ENCODE assay signal across 15 cellular contexts in the genomic region with DNA sequence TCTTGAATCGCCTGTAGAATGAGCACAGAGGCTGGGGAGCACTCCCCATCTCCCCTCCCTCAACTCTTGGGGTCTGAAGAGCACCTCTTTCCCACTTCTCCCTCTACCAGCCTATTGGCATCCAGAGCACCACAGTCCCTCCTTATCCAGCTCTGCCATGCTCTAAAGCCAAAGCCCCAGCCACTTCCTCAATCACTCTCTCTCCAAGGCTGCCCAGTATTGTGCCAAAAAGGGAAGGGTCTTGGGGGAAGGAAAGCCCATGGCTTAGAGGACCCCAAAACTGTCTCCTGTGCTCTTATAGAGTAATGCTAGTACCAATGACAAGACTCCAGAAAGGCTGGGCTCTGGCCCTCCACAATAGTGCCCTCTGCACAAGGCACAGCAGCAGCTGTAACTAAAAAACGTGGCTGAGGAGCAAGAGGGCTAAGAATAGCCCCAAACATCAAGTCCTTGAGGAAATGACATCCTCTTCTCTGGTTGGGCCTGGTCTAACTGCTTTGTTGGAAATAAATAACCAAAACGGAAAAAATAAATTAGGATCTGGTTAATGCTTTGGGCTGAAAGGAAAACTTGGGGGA. TPM values are rescaled to one million over a fixed set of nuclear protein-coding genes. Genes with fewer than 3 reads are reported as not detected.
DNase-seq lines count a peak whose midpoint lies in the region; ATAC-seq and TF ChIP-seq lines count a peak whose summit lies in the region.
"Had no signal": no experiment of that assay in that cellular context is flagged by ENCODE, and none has a peak within 500 bp of the region (broad histone marks: within the 10 kb centered on the region; RNA-seq: fewer than 3 reads in every experiment).

No MANE protein-coding gene starts in this region.

- H3K4me1 ChIP-seq in heart right ventricle (peaks cover 3 to 47% (median 31%) of the 10 kb centered on the region in 9 donors), lower lobe of right lung (peaks cover 37% of the 10 kb centered on the region), upper lobe of right lung (peaks cover 22% of the 10 kb centered on the region), H9 (ENCODE audit: insufficient read depth, low read length) (no peaks in the 10 kb centered on the region)

- H3K9me3 ChIP-seq in heart right ventricle (no peaks in the 10 kb centered on the region), lower lobe of right lung (no peaks in the 10 kb centered on the region), upper lobe of right lung (no peaks in the 10 kb centered on the region), H9 (ENCODE audit: control insufficient read depth, low read depth, low read length) (no peaks in the 10 kb centered on the region)
- H3K9me3 ChIP-seq: SK-N-SH had no signal

- peak overlapping the region; percentile 65 for H3K27ac Mint-ChIP-seq in activated CD8-positive, alpha-beta T cell treated with anti-CD3 and anti-CD28 coated beads, Interleukin-2, amount 10 ng/mL, durations not matched to agents 7 days and 5 days
- no peak overlapping the region; a peak in 1 of 7 replicates for H3K27ac Mint-ChIP-seq in H9

- no peaks in the 10 kb centered on the region for H3K27me3 Mint-ChIP-seq in activated CD8-positive, alpha-beta T cell treated with anti-CD3 and anti-CD28 coated beads, Interleukin-2, amount 10 ng/mL, durations not matched to agents 7 days and 5 days (ENCODE audit: low read depth)
- peaks cover 4% of the 10 kb centered on the region for H3K27me3 Mint-ChIP-seq in H9 (ENCODE audit: low read depth)

- no peak overlapping the region for H2AFZ ChIP-seq in H9 (ENCODE audit: low read length)

- H3K4me3 Mint-ChIP-seq in activated CD8-positive, alpha-beta T cell treated with anti-CD3 and anti-CD28 coated beads, Interleukin-2, amount 10 ng/mL, durations not matched to agents 7 days and 5 days: no peak overlapping the region
- 0 out of 5 replicates have a peak overlapping the region, but pooled peaks of 1 of the 2 experiments have one; percentile 41 for H3K4me3 Mint-ChIP-seq in H9

- H3K27ac ChIP-seq in heart right ventricle (peak overlapping the region in 9 of 10 donors; percentile 29 to 74 (median 54)), lower lobe of right lung (peak overlapping the region; percentile 13), upper lobe of right lung (peak overlapping the region; percentile 28), H9 (ENCODE audit: insufficient read length, low read depth, low read length) (no peak overlapping the region)
- H3K27ac ChIP-seq: C4-2B, foreskin keratinocyte had no signal

- CTCF ChIA-PET in activated CD8-positive, alpha-beta T cell treated with anti-CD3 and anti-CD28 coated beads, Interleukin-2, amount 10 ng/mL, durations not matched to agents 7 days and 5 days (lab: Charles Lee): interaction anchor here (0.9 to 5.9 kb wide), 6 partner anchors 20 to 182 kb away, joined by 4 to 32 read pairs (median 5); partner anchors contain the start of genes DENND4B and RAB13

- no peaks in the 10 kb centered on the region for H3K23me2 ChIP-seq in H9 (ENCODE audit: insufficient read length, low read depth, low read length, poor library complexity, severe bottlenecking)

- intact Hi-C loops in heart right ventricle (cut with DNase I) (loop anchor here in 1 of 10 donors (5.0 kb wide), 1 partner anchor 179 kb away; no protein-coding TSS in a partner anchor), Right ventricle myocardium superior (cut with DNase I) (no loop called here), lower lobe of right lung (cut with DNase I) (no loop called here), upper lobe of right lung (cut with DNase I) (no loop called here)

- H3K36me3 ChIP-seq in heart right ventricle: peaks cover 0 to 36% (median 9%) of the 10 kb centered on the region in 9 donors
- H3K36me3 ChIP-seq in lower lobe of right lung: peaks cover 22% of the 10 kb centered on the region
- peaks cover 13% of the 10 kb centered on the region for H3K36me3 ChIP-seq in upper lobe of right lung

- H3K79me1 ChIP-seq in H9 (ENCODE audit: insufficient read depth, low read depth, low read length, poor library complexity, severe bottlenecking): no peaks in the 10 kb centered on the region

- H3T11ph ChIP-seq in H9 (ENCODE audit: low read length): no peak overlapping the region

- peaks cover 54% of the 10 kb centered on the region for H3K4me1 Mint-ChIP-seq in activated CD8-positive, alpha-beta T cell treated with anti-CD3 and anti-CD28 coated beads, Interleukin-2, amount 10 ng/mL, durations not matched to agents 7 days and 5 days (ENCODE audit: low read depth)
- H3K4me1 Mint-ChIP-seq in H9: peaks cover 9 to 11% of the 10 kb centered on the region in 2 experiments; a peak in 3 of 4 replicates

- H3K79me2 ChIP-seq in H9 (ENCODE audit: insufficient read depth, low read length): no peaks in the 10 kb centered on the region

- no peak overlapping the region for H3K18ac ChIP-seq in H9 (ENCODE audit: insufficient read length, low read depth, low read length)

- H2AK5ac ChIP-seq in H9 (ENCODE audit: insufficient read length, low read length): no peak overlapping the region

- TF ChIP-seq CTCF in heart right ventricle (IDR thresholded peaks at IDR 0.05) (no peak), lower lobe of right lung (IDR thresholded peaks at IDR 0.05) (no peak), upper lobe of right lung (IDR thresholded peaks at IDR 0.05) (no peak), H9 (conservative IDR thresholded peaks at IDR 0.05) (no peak)

- H4K20me1 ChIP-seq in H9 (ENCODE audit: control insufficient read depth, insufficient read depth, insufficient read length): no peaks in the 10 kb centered on the region

- H3K14ac ChIP-seq in H9 (ENCODE audit: insufficient read depth, low read length): no peak overlapping the region

- H3K9me3 Mint-ChIP-seq in activated CD8-positive, alpha-beta T cell treated with anti-CD3 and anti-CD28 coated beads, Interleukin-2, amount 10 ng/mL, durations not matched to agents 7 days and 5 days (ENCODE audit: insufficient read depth): no peaks in the 10 kb centered on the region
- no peaks in the 10 kb centered on the region for H3K9me3 Mint-ChIP-seq in H9

- no peak overlapping the region for H2BK120ac ChIP-seq in H9 (ENCODE audit: low read depth, low read length, poor library complexity, severe bottlenecking)

- POLR2A ChIA-PET in activated CD8-positive, alpha-beta T cell treated with anti-CD3 and anti-CD28 coated beads, Interleukin-2, amount 10 ng/mL, durations not matched to agents 7 days and 5 days (lab: Charles Lee): interaction anchor here (0.6 to 1.0 kb wide), 2 partner anchors 80 to 142 kb away, joined by 3 read pairs; no protein-coding TSS in a partner anchor

- H3K23ac ChIP-seq in H9 (ENCODE audit: insufficient read length, low read depth, low read length): no peak overlapping the region

- no peak for DNase-seq in heart right ventricle
- no peak for DNase-seq in Right ventricle myocardium superior
- no peak for DNase-seq in activated CD8-positive, alpha-beta T cell treated with anti-CD3 and anti-CD28 coated beads, Interleukin-2, amount 10 ng/mL, durations not matched to agents 7 days and 5 days
- DNase-seq in lower lobe of right lung: no peak
- DNase-seq in upper lobe of right lung: no peak
- DNase-seq in activated effector memory CD4-positive, alpha-beta T cell treated with Interleukin-2 at 50 U/mL for 16 hours: no peak
- DNase-seq in H9: no peak
- DNase-seq: effector CD4-positive, alpha-beta T cell; foreskin keratinocyte; H7; NCI-H2171 treated with DMSO at 0.1 percent for 48 hours; SK-N-SH had no signal

- no peak overlapping the region for H3K4me3 ChIP-seq in heart right ventricle
- no peak overlapping the region for H3K4me3 ChIP-seq in lower lobe of right lung
- no peak overlapping the region for H3K4me3 ChIP-seq in upper lobe of right lung

- no peak overlapping the region for H3K56ac ChIP-seq in H9 (ENCODE audit: insufficient read length, low read depth, low read length)

- no peak overlapping the region for H2BK15ac ChIP-seq in H9 (ENCODE audit: low read depth, low read length)

- no peak overlapping the region for H3K9ac ChIP-seq in H9 (ENCODE audit: extremely low read depth, insufficient read length, low read length)
- H3K9ac ChIP-seq: SK-N-SH had no signal

- H3K27me3 ChIP-seq in heart right ventricle (no peaks in the 10 kb centered on the region), lower lobe of right lung (ENCODE audit: low read depth) (no peaks in the 10 kb centered on the region), upper lobe of right lung (no peaks in the 10 kb centered on the region), H9 (ENCODE audit: insufficient read depth, low read length) (no peaks in the 10 kb centered on the region)
- H3K27me3 ChIP-seq: foreskin keratinocyte had no signal

- H4K91ac ChIP-seq in H9 (ENCODE audit: insufficient read length, low read depth, low read length): no peak overlapping the region

- no peak overlapping the region for H4K8ac ChIP-seq in H9 (replicated peaks; ENCODE audit: insufficient read length, low read depth, low read length)

- no peak overlapping the region for H3K4ac ChIP-seq in H9 (ENCODE audit: low read depth, low read length)

- 45 to 51% methylated on average over 3 of the region's 3 CpGs for WGBS in heart right ventricle, 2 donors
- WGBS in H9 (ENCODE audit: extremely low coverage, insufficient read length, low lambda C conversion rate): no CpG with 5 or more reads among the region's 3 CpGs

- peaks cover 38% of the 10 kb centered on the region for H3K36me3 Mint-ChIP-seq in activated CD8-positive, alpha-beta T cell treated with anti-CD3 and anti-CD28 coated beads, Interleukin-2, amount 10 ng/mL, durations not matched to agents 7 days and 5 days (ENCODE audit: low read depth)
- H3K36me3 Mint-ChIP-seq in H9 (ENCODE audit: insufficient read depth in 1 of 3, low read depth in 3 of 3): peaks cover 6 to 20% (median 20%) of the 10 kb centered on the region in 3 experiments; a peak in 6 of 7 replicates

- no peak overlapping the region for H4K5ac ChIP-seq in H9 (ENCODE audit: insufficient read length, low read depth, low read length)

- no peak overlapping the region for H2BK5ac ChIP-seq in H9 (ENCODE audit: insufficient read length, low read length)

- no peak overlapping the region for H2BK20ac ChIP-seq in H9 (ENCODE audit: low read depth, low read length, poor library complexity, severe bottlenecking)

- no peak overlapping the region for H2BK12ac ChIP-seq in H9 (ENCODE audit: insufficient read length, low read depth, low read length)

- no peak overlapping the region for H3K4me2 ChIP-seq in H9 (ENCODE audit: insufficient read depth, insufficient read length, low read length)
- H3K4me2 ChIP-seq: SK-N-SH had no signal

- peak in 4 of 8 donors; percentile 6 to 63 (median 41) for ATAC-seq in heart right ventricle
- ATAC-seq in Right ventricle myocardium superior (ENCODE audit: poor library complexity): no peak
- no peak for ATAC-seq in activated CD8-positive, alpha-beta T cell treated with anti-CD3 and anti-CD28 coated beads, Interleukin-2, amount 10 ng/mL, durations not matched to agents 7 days and 5 days
- ATAC-seq in lower lobe of right lung: no peak
- ATAC-seq in upper lobe of right lung: no peak
- no peak for ATAC-seq in HG02938 (IDR thresholded peaks at IDR 0.05; ENCODE audit: unreplicated experiment)
- ATAC-seq: foreskin keratinocyte, sciatic nerve had no signal

RNA-seq across cellular contexts. Expression of gene SLC27A3, which starts 28.4 kb away (rescaled TPM):
- 10 to 100 TPM in 2 of 10 donors, 1 to 10 TPM in 8; 5.9 to 16.0 (median 8.9) TPM for total RNA-seq in heart right ventricle
- 10 to 100 TPM; 26.7 to 43.8 TPM for polyA plus RNA-seq in heart right ventricle
- 12.0 TPM for total RNA-seq in Right ventricle myocardium superior
- total RNA-seq in activated CD8-positive, alpha-beta T cell treated with anti-CD3 and anti-CD28 coated beads, Interleukin-2, amount 10 ng/mL, durations not matched to agents 7 days and 5 days: 10 to 100 TPM; 41.1 to 50.1 TPM
- total RNA-seq in lower lobe of right lung: 99.6 TPM
- total RNA-seq in upper lobe of right lung: 105 TPM
- 42.0 and 45.3 TPM in 2 replicates for total RNA-seq in H9 (2021)
